6 cellular contexts compared by ENCODE assay signal in genomic region chr3:169811606-169812123, GRCh38. TPM values are rescaled to one million over a fixed set of nuclear protein-coding genes. Genes with fewer than 3 reads are reported as not detected.
DNase-seq lines count a peak whose midpoint lies in the region; TF ChIP-seq lines count a peak whose summit lies in the region.

No MANE protein-coding gene starts in this region.

- peaks cover 15% of the 10 kb centered on the region for H3K9me3 Mint-ChIP-seq in HFFc6

- peaks cover 13% of the 10 kb centered on the region for H3K36me3 Mint-ChIP-seq in HFFc6 (ENCODE audit: low read depth)

- CTCF ChIA-PET in GM10248 (lab: Yijun Ruan, JAX): interaction anchor here (0.7 to 2.4 kb wide), 9 partner anchors 8 to 167 kb away, joined by 3 to 11 read pairs (median 4); partner anchors contain the start of gene MYNN

- H3K27ac Mint-ChIP-seq in HFFc6: peak overlapping the region; percentile 82

- TF ChIP-seq CTCF in HFFc6 (IDR thresholded peaks at IDR 0.05): no peak
- TF ChIP-seq CTCF in GM10248 (IDR thresholded peaks at IDR 0.05; ENCODE audit: control extremely low read depth, extremely low read depth, low read depth, missing control alignments): no peak

- DNase-seq in HFFc6 (peak; percentile 60), RPMI7951 (ENCODE audit: low read depth) (peak; percentile 78), germinal center (ENCODE audit: low spot score) (peak; percentile 57), smooth muscle cell of the brain vasculature (ENCODE audit: low read depth, low spot score) (peak; percentile 23), GM10248 (ENCODE audit: extremely low spot score) (no peak), NCI-H1694 (lab: John Stamatoyannopoulos, UW) (no peak)

- POLR2A ChIA-PET in GM10248 (lab: Yijun Ruan, JAX): interaction anchor here (1.0 kb wide), 1 partner anchor 10 kb away, joined by 3 read pairs; no protein-coding TSS in a partner anchor

- peaks cover 30% of the 10 kb centered on the region for H3K4me1 Mint-ChIP-seq in HFFc6 (ENCODE audit: low read depth)

- H3K27me3 Mint-ChIP-seq in HFFc6 (ENCODE audit: insufficient read depth): peaks cover 2% of the 10 kb centered on the region; the same call in 1 of the 2 replicates

- peak overlapping the region; percentile 87 for H3K4me3 Mint-ChIP-seq in HFFc6

RNA-seq across cellular contexts. Expression of gene LRRIQ4, which starts 1.0 kb away (rescaled TPM):
- total RNA-seq in HFFc6 (2021; fragmentation: NEBNext Ultra II Directional; extraction: Animal tissue kit (Norgen Biotek cat#: 25700)): not detected
- not detected in 2 replicates for total RNA-seq in RPMI7951 (2014; rRNA removed; shearing (Covaris generic))

RNA-seq across cellular contexts. Expression of gene LRRC34, which starts 1.0 kb away (rescaled TPM):
- total RNA-seq in HFFc6 (2021; fragmentation: NEBNext Ultra II Directional; extraction: Animal tissue kit (Norgen Biotek cat#: 25700)): 1 to 10 TPM in 3 of 6 experiments, under 1 TPM in 3; 0.59 to 1.5 (median 0.94) TPM
- 8.5 and 9.4 TPM in 2 replicates for total RNA-seq in RPMI7951 (2014; rRNA removed; shearing (Covaris generic))

RNA-seq across cellular contexts. Expression of gene MYNN, which starts 38.5 kb away (rescaled TPM):
- 10 to 100 TPM; 10.9 to 13.8 (median 11.7) TPM for total RNA-seq in HFFc6 (2021; fragmentation: NEBNext Ultra II Directional; extraction: Animal tissue kit (Norgen Biotek cat#: 25700))
- 23.8 and 27.0 TPM in 2 replicates for total RNA-seq in RPMI7951 (2014; rRNA removed; shearing (Covaris generic))

RNA-seq across cellular contexts. Expression of gene ACTRT3, which starts 42.3 kb away (rescaled TPM):
- total RNA-seq in HFFc6 (2021; fragmentation: NEBNext Ultra II Directional; extraction: Animal tissue kit (Norgen Biotek cat#: 25700)): 1 to 10 TPM; 1.2 to 3.5 (median 1.7) TPM
- 1.3 and 1.6 TPM in 2 replicates for total RNA-seq in RPMI7951 (2014; rRNA removed; shearing (Covaris generic))

RNA-seq across cellular contexts. Expression of gene TERC, which starts 46.8 kb away (rescaled TPM):
- 10 to 100 TPM in 5 of 6 experiments, 1 to 10 TPM in 1; 9.7 to 24.5 (median 13.3) TPM for total RNA-seq in HFFc6 (2021; fragmentation: NEBNext Ultra II Directional; extraction: Animal tissue kit (Norgen Biotek cat#: 25700))
- 45.8 and 88.5 TPM in 2 replicates for total RNA-seq in RPMI7951 (2014; rRNA removed; shearing (Covaris generic))

Comparison
In these comparisons a context has a peak if more than half of its experiments do, and no peak if none do; other contexts are left out.
1. DNase-seq: peak in HFFc6 (single experiment), RPMI7951 (single experiment), germinal center (single experiment) and smooth muscle cell of the brain vasculature (single experiment); none in GM10248 (single experiment) and NCI-H1694 (single experiment).